Comparison of ENCODE assay signal across 15 cellular contexts in the genomic region with DNA sequence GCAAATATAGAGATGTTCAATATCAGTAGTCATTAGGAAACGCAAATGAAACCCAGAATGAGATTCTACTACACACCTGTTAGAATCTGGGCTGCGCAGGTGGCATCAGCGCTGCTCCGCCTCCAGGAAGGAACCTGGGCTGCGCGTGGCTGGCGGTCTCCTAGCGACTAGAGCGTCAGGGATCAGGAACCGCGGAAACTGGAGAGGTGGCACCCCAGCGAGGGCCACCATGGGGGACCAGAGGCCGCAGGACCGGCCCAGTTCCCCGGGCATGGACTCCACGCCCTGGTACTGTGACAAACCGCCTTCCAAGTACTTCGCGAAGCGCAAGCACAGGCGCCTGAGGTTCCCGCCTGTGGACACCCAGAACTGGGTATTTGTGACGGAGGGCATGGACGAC. TPM values are rescaled to one million over a fixed set of nuclear protein-coding genes. Genes with fewer than 3 reads are reported as not detected.
"Had no signal": no experiment of that assay in that cellular context is flagged by ENCODE, and none has a peak within 500 bp of the region (broad histone marks: within the 10 kb centered on the region; RNA-seq: fewer than 3 reads in every experiment).

A gene (plus strand): TSS at position 185 of the 400 bp plus-strand sequence. CDS start 45 bp downstream, at position 230.

RNA-seq across cellular contexts. Expression of the gene that starts here (rescaled TPM):
- total RNA-seq: activated B cell treated with CpG ODN at 0.5 μM for 24 hours; activated CD4-positive, alpha-beta memory T cell treated with anti-CD3 and anti-CD28 coated beads for 36 hours; activated CD4-positive, alpha-beta memory T cell treated with anti-CD3 and anti-CD28 coated beads, Interleukin-2, amount 10 ng/mL, durations not matched to agents 7 days and 5 days; activated CD4-positive, alpha-beta T cell treated with anti-CD3 and anti-CD28 coated beads for 36 hours; activated CD4-positive, alpha-beta T cell treated with anti-CD3 and anti-CD28 coated beads, Interleukin-2, amount 10 ng/mL, durations not matched to agents 24 days and 14 days; activated CD4-positive, alpha-beta T cell treated with anti-CD3 and anti-CD28 coated beads, Interleukin-2, amount 10 ng/mL, durations not matched to agents 7 days and 5 days; activated CD8-positive, alpha-beta memory T cell treated with anti-CD3 and anti-CD28 coated beads for 36 hours; activated CD8-positive, alpha-beta memory T cell treated with anti-CD3 and anti-CD28 coated beads, Interleukin-2, amount 10 ng/mL, durations not matched to agents 7 days and 5 days; activated CD8-positive, alpha-beta T cell treated with anti-CD3 and anti-CD28 coated beads for 36 hours; activated CD8-positive, alpha-beta T cell treated with anti-CD3 and anti-CD28 coated beads, Interleukin-2, amount 10 ng/mL, durations not matched to agents 7 days and 5 days; T-cell; T-helper 1 cell treated with Interleukin-12 subunit alpha and Interleukin-12 subunit beta and Interleukin-4 antibody, amounts not matched to agents 30 ng/mL and 1 ng/mL, for 36 hours; T-helper 17 cell; T-helper 2 cell treated with Interferon-gamma antibody and Interleukin-4, amounts not matched to agents 100 ng/mL and 5 ng/mL, for 36 hours; WTC11 had no signal
